ENCODE assay signal across 1 cellular context in genomic region chr20:44580581-44581268, GRCh38.
TF ChIP-seq lines count a peak whose summit lies in the region.

No MANE protein-coding gene starts in this region.

TF ChIP-seq in IMR-90, 13 proteins besides CTCF, POLR2A, EP300 and RAD21 (continued from another document):
- TF ChIP-seq USF2 (IDR thresholded peaks at IDR 0.05; ENCODE audit: low read depth, low read length) (no peak), MAFK (IDR thresholded peaks at IDR 0.05; ENCODE audit: low read depth, low read length) (no peak), NFE2L2 (IDR thresholded peaks at IDR 0.05; ENCODE audit: low read depth, low read length) (no peak)
TF ChIP-seq in IMR-90: peak in this region for 0.
